Comparison of ENCODE assay signal across 8 cellular contexts in the genomic region with DNA sequence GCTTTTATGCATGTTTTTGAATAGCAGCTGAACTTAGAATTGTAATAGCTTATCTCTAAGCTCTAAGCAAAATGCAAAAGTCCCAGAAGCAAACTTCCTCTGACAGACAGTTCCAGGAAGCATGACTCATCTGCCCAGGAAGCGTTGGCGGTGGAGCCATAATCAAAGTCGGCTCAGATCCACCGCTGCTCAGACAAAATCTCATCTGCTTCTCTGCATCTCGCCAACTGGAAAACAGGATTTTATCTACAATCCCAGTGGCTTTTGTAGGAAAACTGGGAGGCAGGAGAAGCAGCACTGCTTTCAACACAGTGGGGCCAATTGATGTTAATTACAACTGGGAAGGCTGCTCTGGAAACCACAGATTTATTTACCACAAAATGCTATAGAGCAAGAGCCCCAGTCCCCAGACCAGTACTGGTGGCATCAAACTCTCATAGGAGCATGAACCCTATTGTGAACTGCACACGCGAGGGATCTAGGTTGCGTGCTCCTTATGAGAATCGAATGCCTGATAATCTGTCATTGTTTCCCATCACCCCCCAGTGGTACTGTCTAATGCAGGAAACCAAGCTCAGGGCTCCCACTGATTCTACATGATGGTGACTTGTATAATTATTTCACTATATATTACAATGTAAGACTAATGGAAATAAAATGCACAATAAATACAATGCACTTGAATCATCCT.
DNase-seq lines count a peak whose midpoint lies in the region; ATAC-seq and TF ChIP-seq lines count a peak whose summit lies in the region.

No MANE protein-coding gene starts in this region.

- peak; percentile 83 to 91 for ATAC-seq in left cardiac atrium
- peak; percentile 68 to 79 for ATAC-seq in gastrocnemius medialis
- ATAC-seq in GM19463 (IDR thresholded peaks at IDR 0.05; ENCODE audit: unreplicated experiment): no peak

- no peak for TF ChIP-seq CTCF in gastrocnemius medialis (IDR thresholded peaks at IDR 0.05 in 4 of 5, conservative IDR thresholded peaks at IDR 0.05 in 1 of 5)
- TF ChIP-seq CTCF in prostate gland (IDR thresholded peaks at IDR 0.05): no peak

- 57% methylated on average over 9 of the region's 9 CpGs for WGBS in prostate gland

- no peaks in the 10 kb centered on the region for H3K36me3 Mint-ChIP-seq in activated naive CD8-positive, alpha-beta T cell

- H3K4me3 Mint-ChIP-seq in activated naive CD8-positive, alpha-beta T cell: peak overlapping the region; percentile 74

- no peaks in the 10 kb centered on the region for H3K27me3 Mint-ChIP-seq in activated naive CD8-positive, alpha-beta T cell

- H3K4me3 ChIP-seq in gastrocnemius medialis (peak overlapping the region in 1 of 4 donors; percentile 17), prostate gland (no peak overlapping the region)

- H3K36me3 ChIP-seq in gastrocnemius medialis: no peaks in the 10 kb centered on the region
- no peaks in the 10 kb centered on the region for H3K36me3 ChIP-seq in prostate gland

- H3K9me3 Mint-ChIP-seq in activated naive CD8-positive, alpha-beta T cell (ENCODE audit: low read depth): no peaks in the 10 kb centered on the region

- H3K27ac ChIP-seq in gastrocnemius medialis: peak overlapping the region; percentile 11 to 38 (median 25)
- no peak overlapping the region for H3K27ac ChIP-seq in prostate gland

- intact Hi-C loops in left cardiac atrium (cut with DNase I) (no loop called here), gastrocnemius medialis (cut with DNase I; ENCODE audit: low total_unique reads) (loop anchor here (5.0 kb wide), 1 partner anchor 37 kb away; no protein-coding TSS in a partner anchor), prostate gland (cut with DNase I) (no loop called here)

- TF ChIP-seq POLR2A in gastrocnemius medialis (IDR thresholded peaks at IDR 0.05) (no peak), prostate gland (IDR thresholded peaks at IDR 0.05) (no peak)

- H3K27me3 ChIP-seq in gastrocnemius medialis: no peaks in the 10 kb centered on the region
- no peaks in the 10 kb centered on the region for H3K27me3 ChIP-seq in prostate gland (replicated peaks; ENCODE audit: insufficient read depth)

- peaks cover 87% of the 10 kb centered on the region for H3K4me1 Mint-ChIP-seq in activated naive CD8-positive, alpha-beta T cell (ENCODE audit: low read depth)

- H3K4me1 ChIP-seq in gastrocnemius medialis: peaks cover 8 to 12% of the 10 kb centered on the region in 2 donors
- H3K4me1 ChIP-seq in prostate gland (replicated peaks): no peaks in the 10 kb centered on the region

- DNase-seq in H4 (ENCODE audit: low spot score) (peak; percentile 46), SW 1271 (lab: John Stamatoyannopoulos, UW) (peak; percentile 9 to 56), left cardiac atrium (peak; percentile 86), gastrocnemius medialis (peak in 1 of 2 donors; percentile 39), prostate gland (ENCODE audit: low spot score) (no peak), cerebellar cortex (ENCODE audit: low spot score) (no peak)

- in situ Hi-C loops in gastrocnemius medialis (cut with MboI; ENCODE audit: low sequenced_read_pairs in 4 of 4): no loop called here

- peak overlapping the region; percentile 98 for H3K27ac Mint-ChIP-seq in activated naive CD8-positive, alpha-beta T cell

- H3K9me3 ChIP-seq in gastrocnemius medialis (no peaks in the 10 kb centered on the region), prostate gland (no peaks in the 10 kb centered on the region)

Comparison
In these comparisons a context has a peak if more than half of its experiments do, and no peak if none do; other contexts are left out.
1. DNase-seq: peak in H4 (single experiment), SW 1271 (2 of 2) and left cardiac atrium (single experiment); none in prostate gland (single experiment) and cerebellar cortex (single experiment).
2. H3K27ac ChIP-seq: peak in gastrocnemius medialis (4 of 4); none in prostate gland (0 of 2).